Comparison of ENCODE assay signal across 9 cellular contexts in genomic region chr7:7719235-7719634, GRCh38. TPM values are rescaled to one million over a fixed set of nuclear protein-coding genes. Genes with fewer than 3 reads are reported as not detected.
A peak's percentile ranks its signal among the peaks of the same experiment; 100 is the strongest.
DNase-seq lines count a peak whose midpoint lies in the region; ATAC-seq and TF ChIP-seq lines count a peak whose summit lies in the region.
"Had no signal": no experiment of that assay in that cellular context is flagged by ENCODE, and none has a peak within 500 bp of the region (broad histone marks: within the 10 kb centered on the region; RNA-seq: fewer than 3 reads in every experiment).

No MANE protein-coding gene starts in this region.

- H3K4me1 Mint-ChIP-seq in stimulated activated naive CD8-positive, alpha-beta T cell treated with anti-CD3 and anti-CD28 coated beads, Interleukin-15, Interleukin-2, amounts not matched to agents 100 ng/mL and 50 ng/mL, for 24 hours (ENCODE audit: low read depth), result peaks cover 35% of the 10 kb centered on the region

- TF ChIP-seq RAD21 in liver (IDR thresholded peaks at IDR 0.05), result no peak

- no peak for TF ChIP-seq CTCF in liver (IDR thresholded peaks at IDR 0.05; ENCODE audit: low read depth, low read length, missing input control)

- no peak overlapping the region for H3K9ac ChIP-seq in liver (ENCODE audit: low read depth in 1 of 2, low read length in 2 of 2)

- WGBS in liver, result 81% methylated on average over 2 of the region's 2 CpGs

- H3K9me3 Mint-ChIP-seq in activated naive CD4-positive, alpha-beta T cell treated with anti-CD3 and anti-CD28 coated beads, Interleukin-2, amount 50 U/mL, for 72 hours, result no peaks in the 10 kb centered on the region
- H3K9me3 Mint-ChIP-seq in stimulated activated naive CD8-positive, alpha-beta T cell treated with anti-CD3 and anti-CD28 coated beads, Interleukin-15, Interleukin-2, amounts not matched to agents 100 ng/mL and 50 ng/mL, for 24 hours, result no peaks in the 10 kb centered on the region

- no peaks in the 10 kb centered on the region for H3K27me3 ChIP-seq in liver (ENCODE audit: control insufficient read depth in 4 of 4, insufficient read depth in 4 of 4, low read length in 3 of 4)

- peak overlapping the region in 1 of 2 donors; percentile 77 for H3K27ac Mint-ChIP-seq in activated naive CD4-positive, alpha-beta T cell treated with anti-CD3 and anti-CD28 coated beads, Interleukin-2, amount 50 U/mL, for 72 hours
- peak overlapping the region; percentile 89 for H3K27ac Mint-ChIP-seq in stimulated activated naive CD8-positive, alpha-beta T cell treated with anti-CD3 and anti-CD28 coated beads, Interleukin-15, Interleukin-2, amounts not matched to agents 100 ng/mL and 50 ng/mL, for 24 hours

- H3K36me3 Mint-ChIP-seq in activated naive CD4-positive, alpha-beta T cell treated with anti-CD3 and anti-CD28 coated beads, Interleukin-2, amount 50 U/mL, for 72 hours, result peaks cover 4 to 12% of the 10 kb centered on the region in 2 donors
- H3K36me3 Mint-ChIP-seq in stimulated activated naive CD8-positive, alpha-beta T cell treated with anti-CD3 and anti-CD28 coated beads, Interleukin-15, Interleukin-2, amounts not matched to agents 100 ng/mL and 50 ng/mL, for 24 hours (ENCODE audit: low read depth), result peaks cover 18% of the 10 kb centered on the region

- no peak overlapping the region for H3K27ac ChIP-seq in liver (ENCODE audit: low read depth in 1 of 2, low read length in 2 of 2)
- H3K27ac ChIP-seq: VCaP had no signal

- intact Hi-C loops in posterior vena cava (cut with DNase I), result no loop called here

- DNase-seq in EH (ENCODE audit: low read depth) (peak; percentile 60), HK-2 (ENCODE audit: unreplicated experiment) (peak; percentile 13), NCI-H82 (lab: John Stamatoyannopoulos, UW) (peak; percentile 96), posterior vena cava (ENCODE audit: low spot score) (no peak)
- peak in 1 of 2 donors; percentile 42 for DNase-seq in activated naive CD4-positive, alpha-beta T cell treated with anti-CD3 and anti-CD28 coated beads, Interleukin-2, amount 50 U/mL, for 72 hours (ENCODE audit: low spot score in 2 of 2)

- H3K27me3 Mint-ChIP-seq in stimulated activated naive CD8-positive, alpha-beta T cell treated with anti-CD3 and anti-CD28 coated beads, Interleukin-15, Interleukin-2, amounts not matched to agents 100 ng/mL and 50 ng/mL, for 24 hours, result no peaks in the 10 kb centered on the region

- H3K4me3 Mint-ChIP-seq in stimulated activated naive CD8-positive, alpha-beta T cell treated with anti-CD3 and anti-CD28 coated beads, Interleukin-15, Interleukin-2, amounts not matched to agents 100 ng/mL and 50 ng/mL, for 24 hours, result peak overlapping the region; percentile 68

- no peaks in the 10 kb centered on the region for H3K9me3 ChIP-seq in liver (ENCODE audit: control insufficient read depth in 4 of 4, low read length in 3 of 4)

- no peaks in the 10 kb centered on the region for H3K36me3 ChIP-seq in liver (ENCODE audit: control insufficient read depth in 4 of 4, insufficient read depth in 3 of 4, low read depth in 1 of 4, low read length in 3 of 4)

- no peaks in the 10 kb centered on the region for H3K4me1 ChIP-seq in liver (ENCODE audit: control insufficient read depth in 4 of 4, insufficient read depth in 4 of 4, low read length in 3 of 4)

- ATAC-seq in GM21515 (IDR thresholded peaks at IDR 0.05; ENCODE audit: unreplicated experiment), result peak; percentile 94
- peak; percentile 99 to 100 for ATAC-seq in activated naive CD4-positive, alpha-beta T cell treated with anti-CD3 and anti-CD28 coated beads, Interleukin-2, amount 50 U/mL, for 72 hours

- no peak overlapping the region for H3K4me3 ChIP-seq in liver (ENCODE audit: low read depth in 1 of 3, low read length in 3 of 3)

TF ChIP-seq in liver, 16 proteins besides CTCF, POLR2A, EP300 and RAD21:
- TF ChIP-seq RXRA (IDR thresholded peaks at IDR 0.05) (no peak), FOXA1 (IDR thresholded peaks at IDR 0.05) (no peak), EGR1 (IDR thresholded peaks at IDR 0.05; ENCODE audit: low read depth in 2 of 2) (no peak), GABPA (IDR thresholded peaks at IDR 0.05 in 1 of 2, conservative IDR thresholded peaks at IDR 0.05 in 1 of 2) (no peak), HNF4A (conservative IDR thresholded peaks at IDR 0.05) (no peak), ZBTB33 (IDR thresholded peaks at IDR 0.05) (no peak), FOXA2 (IDR thresholded peaks at IDR 0.05) (no peak), HNF4G (IDR thresholded peaks at IDR 0.05) (no peak), REST (IDR thresholded peaks at IDR 0.05) (no peak), JUND (IDR thresholded peaks at IDR 0.05) (no peak), NR2F2 (IDR thresholded peaks at IDR 0.05) (no peak), SP1 (IDR thresholded peaks at IDR 0.05) (no peak), YY1 (IDR thresholded peaks at IDR 0.05) (peak; percentile 19), TAF1 (conservative IDR thresholded peaks at IDR 0.05) (no peak)
- TF ChIP-seq, protein P1, sequence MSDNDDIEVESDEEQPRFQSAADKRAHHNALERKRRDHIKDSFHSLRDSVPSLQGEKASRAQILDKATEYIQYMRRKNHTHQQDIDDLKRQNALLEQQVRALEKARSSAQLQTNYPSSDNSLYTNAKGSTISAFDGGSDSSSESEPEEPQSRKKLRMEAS (IDR thresholded peaks at IDR 0.05), result peak; percentile 18
- TF ChIP-seq, protein P2, sequence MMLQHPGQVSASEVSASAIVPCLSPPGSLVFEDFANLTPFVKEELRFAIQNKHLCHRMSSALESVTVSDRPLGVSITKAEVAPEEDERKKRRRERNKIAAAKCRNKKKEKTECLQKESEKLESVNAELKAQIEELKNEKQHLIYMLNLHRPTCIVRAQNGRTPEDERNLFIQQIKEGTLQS (IDR thresholded peaks at IDR 0.05), result peak; percentile 69

RNA-seq across cellular contexts. Expression of gene RPA3, which starts 0.8 kb away (rescaled TPM):
- 100 to 1,000 TPM; 150 to 163 TPM for total RNA-seq in activated naive CD4-positive, alpha-beta T cell treated with anti-CD3 and anti-CD28 coated beads, Interleukin-2, amount 50 U/mL, for 72 hours
- total RNA-seq in liver (10 to 100 TPM; 13.0 to 20.8 TPM), posterior vena cava (10 to 100 TPM; 17.0 to 18.2 TPM)
- 10 to 100 TPM; 16.5 to 53.1 TPM for polyA plus RNA-seq in liver

Comparison
In these comparisons a context has a peak if more than half of its experiments do, and no peak if none do; other contexts are left out.
1. RNA of gene RPA3, which starts 0.8 kb away (total RNA-seq): 150 to 163 TPM in activated naive CD4-positive, alpha-beta T cell treated with anti-CD3 and anti-CD28 coated beads, Interleukin-2, amount 50 U/mL, for 72 hours; 13.0 to 20.8 TPM in liver and 17.0 to 18.2 TPM in posterior vena cava; every median in the first group is over 4 times any median in the second.